27 cellular contexts compared by ENCODE assay signal in genomic region chr2:10594481-10594880, GRCh38.
"Had no signal": no experiment of that assay in that cellular context is flagged by ENCODE, and none has a peak within 500 bp of the region (broad histone marks: within the 10 kb centered on the region; RNA-seq: fewer than 3 reads in every experiment).

No MANE protein-coding gene starts in this region.

- DNase-seq: activated B cell treated with CpG ODN at 0.5 μM for 24 hours; activated CD4-positive, alpha-beta T cell treated with anti-CD3 and anti-CD28 coated beads for 48 hours; activated CD4-positive, alpha-beta T cell treated with anti-CD3 and anti-CD28 coated beads, Interleukin-2, amount 50 U/mL, for 1 hour; activated CD4-positive, alpha-beta T cell treated with anti-CD3 and anti-CD28 coated beads, Interleukin-2, amount 50 U/mL, for 48 hours; activated CD8-positive, alpha-beta memory T cell treated with anti-CD3 and anti-CD28 coated beads for 24 hours; activated CD8-positive, alpha-beta T cell treated with anti-CD3 and anti-CD28 coated beads for 36 hours; activated gamma-delta T cell treated with Interleukin-2 at 50 U/mL for 16 hours; activated naive CD4-positive, alpha-beta T cell treated with anti-CD3 and anti-CD28 coated beads, Interleukin-2, amount 50 U/mL, for 16 hours; activated naive CD4-positive, alpha-beta T cell treated with Interleukin-2 at 50 U/mL for 16 hours; activated T-cell treated with anti-CD3 and anti-CD28 coated beads, Interleukin-2, amount 50 U/mL, for 48 hours; amniotic stem cell; anterior cingulate cortex; brain microvascular endothelial cell; cortex of kidney; dermis blood vessel endothelial cell; effector CD4-positive, alpha-beta T cell; foreskin fibroblast; SW 1271; T-cell; T1000; WERI-Rb-1 had no signal

- H3K27ac Mint-ChIP-seq: activated B cell treated with CpG ODN at 0.5 μM for 24 hours; activated CD8-positive, alpha-beta T cell treated with anti-CD3 and anti-CD28 coated beads for 36 hours; activated naive CD8-positive, alpha-beta T cell; activated T-helper 1 cell treated with anti-CD3 and anti-CD28 coated beads, Interleukin-12 subunit alpha, Interleukin-12 subunit beta, Interleukin-2, Interleukin-4 antibody, amounts not matched to agents 30 ng/mL and 10 ng/mL and 1 ng/mL, durations not matched to agents 14 hours and 24 hours and 36 hours; T-cell; T-helper 1 cell treated with Interleukin-12 subunit alpha and Interleukin-12 subunit beta and Interleukin-4 antibody, amounts not matched to agents 30 μg/mL and 1 μg/mL, for 36 hours; T-helper 2 cell treated with Interferon-gamma antibody and Interleukin-4, amounts not matched to agents 5 μg/mL and 100 μg/mL, for 36 hours had no signal

- H3K4me1 Mint-ChIP-seq: activated B cell treated with CpG ODN at 0.5 μM for 24 hours, T-cell had no signal

- H3K27me3 ChIP-seq: brain microvascular endothelial cell had no signal

- ATAC-seq: activated CD4-positive, CD25-positive, alpha-beta regulatory T cell treated with anti-CD3 and anti-CD28 coated beads, Interleukin-2, amount 50 U/mL, for 24 hours; activated CD8-positive, alpha-beta T cell treated with anti-CD3 and anti-CD28 coated beads for 36 hours; esophagus mucosa; T-cell had no signal

- H3K27me3 Mint-ChIP-seq: activated B cell treated with CpG ODN at 0.5 μM for 24 hours; activated CD8-positive, alpha-beta T cell treated with anti-CD3 and anti-CD28 coated beads for 36 hours; activated naive CD8-positive, alpha-beta T cell; T-cell had no signal

- H3K4me3 Mint-ChIP-seq: activated B cell treated with CpG ODN at 0.5 μM for 24 hours; activated CD8-positive, alpha-beta T cell treated with anti-CD3 and anti-CD28 coated beads for 36 hours; activated naive CD8-positive, alpha-beta T cell; activated T-helper 1 cell treated with anti-CD3 and anti-CD28 coated beads, Interleukin-12 subunit alpha, Interleukin-12 subunit beta, Interleukin-2, Interleukin-4 antibody, amounts not matched to agents 30 ng/mL and 10 ng/mL and 1 ng/mL, durations not matched to agents 14 hours and 24 hours and 36 hours; T-cell; T-helper 1 cell treated with Interleukin-12 subunit alpha and Interleukin-12 subunit beta and Interleukin-4 antibody, amounts not matched to agents 30 μg/mL and 1 μg/mL, for 36 hours; T-helper 2 cell treated with Interferon-gamma antibody and Interleukin-4, amounts not matched to agents 5 μg/mL and 100 μg/mL, for 36 hours had no signal

- H3K27ac ChIP-seq: brain microvascular endothelial cell, WERI-Rb-1 had no signal

- H3K9me3 Mint-ChIP-seq: activated B cell treated with CpG ODN at 0.5 μM for 24 hours; activated CD8-positive, alpha-beta T cell treated with anti-CD3 and anti-CD28 coated beads for 36 hours; activated T-helper 1 cell treated with anti-CD3 and anti-CD28 coated beads, Interleukin-12 subunit alpha, Interleukin-12 subunit beta, Interleukin-2, Interleukin-4 antibody, amounts not matched to agents 30 ng/mL and 10 ng/mL and 1 ng/mL, durations not matched to agents 14 hours and 24 hours and 36 hours; T-cell; T-helper 1 cell treated with Interleukin-12 subunit alpha and Interleukin-12 subunit beta and Interleukin-4 antibody, amounts not matched to agents 30 μg/mL and 1 μg/mL, for 36 hours; T-helper 2 cell treated with Interferon-gamma antibody and Interleukin-4, amounts not matched to agents 5 μg/mL and 100 μg/mL, for 36 hours had no signal
